ENCODE assay signal across 20 cellular contexts in genomic region chr1:195962051-195962450, GRCh38.
"Had no signal": no experiment of that assay in that cellular context is flagged by ENCODE, and none has a peak within 500 bp of the region (broad histone marks: within the 10 kb centered on the region; RNA-seq: fewer than 3 reads in every experiment).

No MANE protein-coding gene starts in this region.

- H3K27me3 ChIP-seq: SJSA1 had no signal

- H3K36me3 ChIP-seq: SJSA1 had no signal

- H3K4me3 ChIP-seq: SJSA1, SK-N-MC had no signal

- H3K4me1 ChIP-seq: SJSA1 had no signal

- H3K27ac ChIP-seq: HL-60, SJSA1, SK-N-MC had no signal

- FAIRE-seq: HTR-8/SVneo, RCC 7860 had no signal

- H3K9me3 ChIP-seq: SJSA1 had no signal

- DNase-seq: KBM-7, MM.1S, NCI-H1092 treated with DMSO at 0.1 percent for 48 hours, NCI-H1436, NCI-H187, NCI-H2029, NCI-H2081 treated with DMSO at 0.1 percent for 48 hours, NCI-H2171, NCI-H510A, NCI-H524 treated with DMSO at 0.1 percent for 48 hours, NCI-H69, NCI-H774, Right ventricle myocardium superior, RPMI8226, SIG-M5 had no signal
